23 cellular contexts compared by ENCODE assay signal in the genomic region with DNA sequence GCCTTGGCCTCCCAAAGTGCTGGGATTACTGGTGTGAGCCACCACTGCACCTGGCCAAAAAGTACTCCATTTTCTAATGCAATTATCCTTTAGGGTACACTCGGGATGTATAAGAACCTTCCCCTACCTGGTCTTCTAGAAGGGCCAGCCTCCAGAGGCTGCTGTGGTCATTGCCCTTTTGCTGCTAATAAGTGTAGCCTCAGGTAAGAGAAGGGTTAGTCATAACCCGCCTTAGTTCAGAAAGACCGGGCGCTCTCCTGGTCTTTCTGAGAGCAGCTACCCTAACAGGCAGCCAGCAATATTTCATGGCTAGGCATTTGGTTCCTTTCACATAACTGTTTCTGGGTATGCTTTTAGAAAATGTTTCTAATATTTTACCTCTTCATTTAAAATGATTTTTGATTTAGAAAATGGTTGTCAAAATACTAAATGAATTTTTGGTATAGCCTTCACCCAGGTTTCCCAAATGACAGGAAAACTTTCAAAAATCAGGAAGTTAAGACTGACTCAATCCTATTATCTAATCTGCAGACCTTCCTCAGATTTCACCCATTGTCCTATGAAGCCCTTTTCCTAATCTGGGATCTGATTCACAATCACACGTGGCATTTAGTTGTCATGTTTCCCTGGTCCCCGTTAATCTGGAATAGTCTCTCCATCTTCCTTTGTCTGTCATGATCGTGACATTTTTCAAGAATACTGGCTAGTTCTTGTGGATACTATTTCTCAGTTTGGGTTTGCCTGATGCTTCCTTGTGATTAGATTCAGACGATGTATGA.
DNase-seq lines count a peak whose midpoint lies in the region; ATAC-seq, FAIRE-seq and TF ChIP-seq lines count a peak whose summit lies in the region.
"Had no signal": no experiment of that assay in that cellular context is flagged by ENCODE, and none has a peak within 500 bp of the region (broad histone marks: within the 10 kb centered on the region; RNA-seq: fewer than 3 reads in every experiment).

No MANE protein-coding gene starts in this region.

- H3K27ac ChIP-seq in breast epithelium, result no peak overlapping the region
- H3K27ac ChIP-seq in astrocyte (ENCODE audit: low read depth, low read length), result no peak overlapping the region
- no peak overlapping the region for H3K27ac ChIP-seq in foreskin keratinocyte

- no peak for TF ChIP-seq CTCF in MCF 10A (IDR thresholded peaks at IDR 0.05; ENCODE audit: unreplicated experiment)
- no peak for TF ChIP-seq CTCF in breast epithelium (IDR thresholded peaks at IDR 0.05)
- TF ChIP-seq CTCF in astrocyte (IDR thresholded peaks at IDR 0.05; ENCODE audit: insufficient read depth, low read depth, low read length), result no peak
- TF ChIP-seq CTCF in foreskin keratinocyte (conservative IDR thresholded peaks at IDR 0.05), result no peak

- H3K36me3 Mint-ChIP-seq in MCF 10A (ENCODE audit: insufficient read depth, unreplicated experiment) (peaks cover 2% of the 10 kb centered on the region), astrocyte (ENCODE audit: low read depth, unreplicated experiment) (no peaks in the 10 kb centered on the region)
- H3K36me3 Mint-ChIP-seq: CD8-positive, alpha-beta T cell had no signal

- intact Hi-C loops in MCF 10A (cut with micrococcal nuclease), result no loop called here
- intact Hi-C loops in breast epithelium (cut with DNase I; ENCODE audit: low total_unique reads), result no loop called here

- CTCF ChIA-PET in MCF 10A (lab: Yijun Ruan, JAX), result interaction anchor here (0.7 to 2.2 kb wide), 6 partner anchors 9 to 724 kb away, joined by 3 to 9 read pairs (median 4); no protein-coding TSS in a partner anchor

- TF ChIP-seq POLR2A in breast epithelium (IDR thresholded peaks at IDR 0.05), result no peak

- H4K20me1 ChIP-seq in astrocyte (ENCODE audit: insufficient read depth, low read length), result no peaks in the 10 kb centered on the region

- H3K9me3 ChIP-seq in breast epithelium (no peaks in the 10 kb centered on the region), astrocyte (ENCODE audit: insufficient read depth, low read depth, low read length) (no peaks in the 10 kb centered on the region)

- ATAC-seq in foreskin keratinocyte (peak; percentile 29), HG03175 (IDR thresholded peaks at IDR 0.05; ENCODE audit: unreplicated experiment) (no peak), HG02642 (IDR thresholded peaks at IDR 0.05; ENCODE audit: poor library complexity, unreplicated experiment) (no peak)
- ATAC-seq: CD8-positive, alpha-beta T cell; K562 had no signal

- H3K79me2 ChIP-seq in astrocyte (ENCODE audit: insufficient read depth, low read length), result no peaks in the 10 kb centered on the region

- no peaks in the 10 kb centered on the region for H3K27me3 ChIP-seq in breast epithelium
- no peaks in the 10 kb centered on the region for H3K27me3 ChIP-seq in astrocyte (ENCODE audit: insufficient read depth, low read length)
- no peaks in the 10 kb centered on the region for H3K27me3 ChIP-seq in foreskin keratinocyte

- no peak overlapping the region for H3K4me3 ChIP-seq in breast epithelium
- no peak overlapping the region for H3K4me3 ChIP-seq in astrocyte (ENCODE audit: insufficient read depth, low read depth, low read length)
- H3K4me3 ChIP-seq: K562 had no signal

- H3K4me1 ChIP-seq in breast epithelium (no peaks in the 10 kb centered on the region), astrocyte (ENCODE audit: insufficient read depth, low read length) (peaks cover 10% of the 10 kb centered on the region), foreskin keratinocyte (peaks cover 9% of the 10 kb centered on the region)

- DNase-seq in MCF 10A (ENCODE audit: unreplicated experiment) (peak; percentile 46), breast epithelium (ENCODE audit: low spot score in 2 of 2) (no peak), astrocyte (ENCODE audit: low read depth) (no peak), foreskin keratinocyte (no peak), NCI-H446 (lab: John Stamatoyannopoulos, UW) (no peak)
- no peak for DNase-seq in activated naive CD4-positive, alpha-beta T cell (lab: John Stamatoyannopoulos, UW)
- DNase-seq: 8988T; AML-193; C1 segment of cervical spinal cord; Calu3; CD8-positive, alpha-beta T cell; EL; NCI-H1092 treated with DMSO at 0.1 percent for 48 hours; NCI-H1436 treated with DMSO at 0.1 percent for 48 hours; NCI-H1930; NCI-H2227 treated with DMSO at 0.1 percent for 48 hours; NCI-H510A treated with DMSO at 0.1 percent for 48 hours; Right ventricle myocardium superior had no signal

- no peak for FAIRE-seq in astrocyte (lab: Jason Lieb, UNC)
- FAIRE-seq: H1, K562, RCC 7860 had no signal

- H3K4me2 ChIP-seq in astrocyte (ENCODE audit: low read length), result no peak overlapping the region

- H3K4me1 Mint-ChIP-seq in MCF 10A (ENCODE audit: insufficient read depth, unreplicated experiment), result peaks cover 10% of the 10 kb centered on the region
- H3K4me1 Mint-ChIP-seq in astrocyte (ENCODE audit: low read depth, unreplicated experiment), result peaks cover 2% of the 10 kb centered on the region

- H3K4me3 Mint-ChIP-seq in MCF 10A (ENCODE audit: unreplicated experiment) (no peak overlapping the region), astrocyte (ENCODE audit: unreplicated experiment) (no peak overlapping the region)
- H3K4me3 Mint-ChIP-seq: CD8-positive, alpha-beta T cell had no signal

- H3K27ac Mint-ChIP-seq in MCF 10A (ENCODE audit: low read depth, unreplicated experiment) (no peak overlapping the region), astrocyte (ENCODE audit: unreplicated experiment) (no peak overlapping the region)
- H3K27ac Mint-ChIP-seq: CD8-positive, alpha-beta T cell had no signal

- no peaks in the 10 kb centered on the region for H3K27me3 Mint-ChIP-seq in MCF 10A (ENCODE audit: insufficient read depth, unreplicated experiment)
- no peaks in the 10 kb centered on the region for H3K27me3 Mint-ChIP-seq in astrocyte (ENCODE audit: low read depth, unreplicated experiment)

- H2AFZ ChIP-seq in astrocyte (ENCODE audit: low read depth, low read length), result peak overlapping the region; percentile 14

- H3K36me3 ChIP-seq in breast epithelium, result no peaks in the 10 kb centered on the region
- H3K36me3 ChIP-seq in astrocyte (ENCODE audit: insufficient read depth, low read length), result no peaks in the 10 kb centered on the region

- POLR2A ChIA-PET in MCF 10A (lab: Yijun Ruan, JAX), result interaction anchor here (0.7 to 2.5 kb wide), 8 partner anchors 18 to 271 kb away, joined by 3 to 16 read pairs (median 8); no protein-coding TSS in a partner anchor

- H3K9me3 Mint-ChIP-seq in MCF 10A (ENCODE audit: unreplicated experiment) (peaks cover 9% of the 10 kb centered on the region), astrocyte (ENCODE audit: unreplicated experiment) (peaks cover 4% of the 10 kb centered on the region)

- BruUV-seq in MCF 10A (replicated peaks; lab: Mats Ljungman, UMichigan), result no TSS peak

- no peak overlapping the region for H3K9ac ChIP-seq in astrocyte (ENCODE audit: low read length)
